Comparison of ENCODE assay signal across 28 cellular contexts in genomic region chr6:160161647-160161986, GRCh38. TPM values are rescaled to one million over a fixed set of nuclear protein-coding genes. Genes with fewer than 3 reads are reported as not detected.
"Had no signal": no experiment of that assay in that cellular context is flagged by ENCODE, and none has a peak within 500 bp of the region (broad histone marks: within the 10 kb centered on the region; RNA-seq: fewer than 3 reads in every experiment).

No MANE protein-coding gene starts in this region.

- H3K27me3 Mint-ChIP-seq: activated CD8-positive, alpha-beta T cell treated with anti-CD3 and anti-CD28 coated beads for 36 hours had no signal

- H3K27ac Mint-ChIP-seq: activated CD8-positive, alpha-beta T cell treated with anti-CD3 and anti-CD28 coated beads for 36 hours; activated T-helper 17 cell treated with anti-CD3 and anti-CD28 coated beads, Interleukin-2, amount 50 U/mL, for 72 hours; dendritic cell treated with granulocyte-macrophage colony-stimulating factor and Interleukin-4, amounts not matched to agents 40 ng/mL and 50 ng/mL, for 4 days; nephron; stimulated activated naive B cell treated with anti-CD40 and anti-IgM and Interleukin-4, amounts not matched to agents 10 μg/mL and 1 μg/mL and 100 μg/mL, for 72 hours; T-helper 1 cell treated with Interleukin-12 subunit alpha and Interleukin-12 subunit beta and Interleukin-4 antibody, amounts not matched to agents 30 μg/mL and 1 μg/mL, for 36 hours had no signal

- H3K4me3 ChIP-seq: esophagus muscularis mucosa, heart left ventricle, left ventricle myocardium inferior, pancreas, psoas muscle, transverse colon had no signal

- H3K4me1 ChIP-seq: foreskin keratinocyte, left ventricle myocardium inferior, psoas muscle had no signal

- H3K36me3 ChIP-seq: esophagus muscularis mucosa, heart left ventricle, left ventricle myocardium inferior, neutrophil, pancreas, transverse colon, WERI-Rb-1 had no signal

- H3K4me3 Mint-ChIP-seq: activated CD8-positive, alpha-beta T cell treated with anti-CD3 and anti-CD28 coated beads for 36 hours; activated T-cell treated with anti-CD3 and anti-CD28 coated beads, Interleukin-2, amount 50 U/mL, for 4 hours; activated T-helper 17 cell treated with anti-CD3 and anti-CD28 coated beads, Interleukin-2, amount 50 U/mL, for 72 hours; dendritic cell treated with granulocyte-macrophage colony-stimulating factor and Interleukin-4, amounts not matched to agents 40 ng/mL and 50 ng/mL, for 4 days; nephron; stimulated activated naive B cell treated with anti-CD40 and anti-IgM and Interleukin-4, amounts not matched to agents 10 μg/mL and 1 μg/mL and 100 μg/mL, for 72 hours; T-helper 1 cell treated with Interleukin-12 subunit alpha and Interleukin-12 subunit beta and Interleukin-4 antibody, amounts not matched to agents 30 μg/mL and 1 μg/mL, for 36 hours had no signal

- H3K27me3 ChIP-seq: esophagus muscularis mucosa, foreskin keratinocyte, heart left ventricle, pancreas, transverse colon had no signal

- H3K9me3 ChIP-seq: esophagus muscularis mucosa, heart left ventricle, neutrophil, pancreas, transverse colon had no signal

- ATAC-seq: activated CD8-positive, alpha-beta T cell treated with anti-CD3 and anti-CD28 coated beads for 36 hours; activated T-cell treated with anti-CD3 and anti-CD28 coated beads, Interleukin-2, amount 50 U/mL, for 4 hours; activated T-helper 17 cell treated with anti-CD3 and anti-CD28 coated beads, Interleukin-2, amount 50 U/mL, for 72 hours; foreskin keratinocyte; heart left ventricle; stimulated activated naive B cell treated with anti-CD40 and anti-IgM and Interleukin-4, amounts not matched to agents 10 μg/mL and 1 μg/mL and 100 μg/mL, for 72 hours had no signal

- H3K9me3 Mint-ChIP-seq: activated CD8-positive, alpha-beta T cell treated with anti-CD3 and anti-CD28 coated beads for 36 hours; dendritic cell treated with granulocyte-macrophage colony-stimulating factor and Interleukin-4, amounts not matched to agents 40 ng/mL and 50 ng/mL, for 4 days; T-helper 1 cell treated with Interleukin-12 subunit alpha and Interleukin-12 subunit beta and Interleukin-4 antibody, amounts not matched to agents 30 μg/mL and 1 μg/mL, for 36 hours had no signal

- H3K4me1 Mint-ChIP-seq: activated T-helper 17 cell treated with anti-CD3 and anti-CD28 coated beads, Interleukin-2, amount 50 U/mL, for 72 hours had no signal

- H3K27ac ChIP-seq: esophagus muscularis mucosa, foreskin keratinocyte, heart left ventricle, left ventricle myocardium inferior, neutrophil, pancreas, psoas muscle, WERI-Rb-1 had no signal

- DNase-seq: activated CD4-positive, alpha-beta T cell treated with anti-CD3 and anti-CD28 coated beads, Interleukin-2, amount 50 U/mL, for 1 hour; activated CD4-positive, CD25-positive, alpha-beta regulatory T cell treated with anti-CD3 and anti-CD28 coated beads, Interleukin-2, amount 50 U/mL, for 72 hours; activated CD8-positive, alpha-beta T cell treated with anti-CD3 and anti-CD28 coated beads for 36 hours; activated gamma-delta T cell treated with Interleukin-2 at 50 U/mL for 16 hours; activated naive CD4-positive, alpha-beta T cell treated with anti-CD3 and anti-CD28 coated beads, Interleukin-2, amount 50 U/mL, for 16 hours; activated T-cell treated with anti-CD3 and anti-CD28 coated beads, Interleukin-2, amount 50 U/mL, for 4 hours; amniotic stem cell; caudate nucleus; foreskin keratinocyte; heart left ventricle; kidney glomerular epithelial cell; left ventricle myocardium inferior; psoas muscle; stimulated activated CD4-positive, alpha-beta T cell treated with anti-CD3 and anti-CD28 coated beads, Interleukin-15, amount 100 ng/mL, for 24 hours; stimulated activated CD4-positive, alpha-beta T cell treated with anti-CD3 and anti-CD28 coated beads, Interleukin-2, amount 100 ng/mL, for 24 hours; stimulated activated naive B cell treated with anti-CD40 and anti-IgM and Interleukin-4, amounts not matched to agents 10 μg/mL and 1 μg/mL and 100 μg/mL, for 72 hours; T1000; transverse colon; WERI-Rb-1 had no signal

RNA-seq across cellular contexts. Expression of gene SLC22A1, which starts 40.0 kb away (rescaled TPM):
- total RNA-seq: lung microvascular endothelial cell, temporal lobe had no signal
